In the genomic region with DNA sequence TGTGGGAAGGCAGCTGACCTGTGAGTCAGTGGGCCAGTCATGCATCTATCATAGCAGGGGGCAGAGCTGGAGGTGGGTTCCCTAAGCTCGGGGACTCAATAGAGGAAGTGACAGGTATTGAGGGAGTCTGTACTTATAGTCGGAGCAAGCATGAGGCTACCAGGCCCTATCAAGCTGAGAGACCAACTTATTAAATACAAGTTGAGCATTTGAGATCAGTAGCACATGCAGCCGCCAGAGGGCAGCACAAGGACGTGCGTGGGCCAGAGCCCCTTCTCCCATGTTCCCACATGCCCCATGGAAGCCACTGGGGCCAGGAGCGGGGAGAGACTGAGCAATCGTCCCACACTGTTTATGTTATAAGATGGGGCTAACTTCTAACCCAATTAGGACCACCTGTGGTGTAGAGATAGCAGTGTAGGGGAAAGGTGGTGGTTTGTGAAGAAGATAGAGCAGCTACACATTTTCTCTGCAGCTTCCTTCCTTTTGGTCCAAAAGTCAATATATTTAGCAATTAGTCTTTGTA, we compare ENCODE assay signal across 8 cellular contexts. TPM values are rescaled to one million over a fixed set of nuclear protein-coding genes. Genes with fewer than 3 reads are reported as not detected.
DNase-seq lines count a peak whose midpoint lies in the region; ATAC-seq and TF ChIP-seq lines count a peak whose summit lies in the region.

No MANE protein-coding gene starts in this region.

- TF ChIP-seq CTCF in GM06990 (IDR thresholded peaks at IDR 0.05; ENCODE audit: insufficient read depth, low read length, poor library complexity, severe bottlenecking) (peak; percentile 80), fibroblast of the aortic adventitia (IDR thresholded peaks at IDR 0.05; ENCODE audit: insufficient read depth, low read length) (peak; percentile 63), progenitor cell of endocrine pancreas (IDR thresholded peaks at IDR 0.05; ENCODE audit: unreplicated experiment) (peak; percentile 77)

- no peak overlapping the region for H3K4me3 Mint-ChIP-seq in progenitor cell of endocrine pancreas (ENCODE audit: low read depth)

- H3K36me3 ChIP-seq in GM06990 (ENCODE audit: control insufficient read depth, insufficient read depth, low read length): peaks cover 2% of the 10 kb centered on the region
- H3K36me3 ChIP-seq in NT2/D1 (ENCODE audit: insufficient read depth, insufficient read length, low read length): no peaks in the 10 kb centered on the region

- DNase-seq in GM06990 (ENCODE audit: extremely low read depth, insufficient read length) (peak; percentile 46), NT2/D1 (ENCODE audit: low read depth, low spot score) (peak; percentile 87), activated T-cell treated with anti-CD3 and anti-CD28 coated beads for 24 hours (ENCODE audit: low read depth) (peak; percentile 16), fibroblast of the aortic adventitia (ENCODE audit: low read depth) (peak; percentile 51), progenitor cell of endocrine pancreas (ENCODE audit: low spot score, unreplicated experiment) (peak; percentile 39), middle frontal gyrus (ENCODE audit: extremely low spot score, low spot score) (no peak), ureter (ENCODE audit: low spot score) (no peak)

- ATAC-seq in HG02642 (IDR thresholded peaks at IDR 0.05; ENCODE audit: poor library complexity, unreplicated experiment): peak; percentile 74

- H3K27me3 ChIP-seq in GM06990 (replicated peaks; ENCODE audit: control insufficient read depth, insufficient read depth, low read length) (no peaks in the 10 kb centered on the region), NT2/D1 (ENCODE audit: insufficient read depth, insufficient read length) (no peaks in the 10 kb centered on the region)

- no peaks in the 10 kb centered on the region for H3K27me3 Mint-ChIP-seq in progenitor cell of endocrine pancreas

- H3K27ac Mint-ChIP-seq in progenitor cell of endocrine pancreas: no peak overlapping the region

- H3K9me3 ChIP-seq in NT2/D1 (ENCODE audit: insufficient read depth, low read length): peaks cover 7% of the 10 kb centered on the region; the same call in 1 of the 2 replicates

- no peak overlapping the region for H3K9ac ChIP-seq in NT2/D1 (ENCODE audit: insufficient read length, low read depth)

- H3K4me3 ChIP-seq in GM06990 (replicated peaks; ENCODE audit: low read depth, low read length) (no peak overlapping the region), NT2/D1 (ENCODE audit: insufficient read length, low read depth) (no peak overlapping the region), fibroblast of the aortic adventitia (ENCODE audit: low read depth, low read length) (no peak overlapping the region)

- peaks cover 27% of the 10 kb centered on the region for H3K36me3 Mint-ChIP-seq in progenitor cell of endocrine pancreas (ENCODE audit: insufficient read depth)

- no peaks in the 10 kb centered on the region for H3K9me3 Mint-ChIP-seq in progenitor cell of endocrine pancreas (ENCODE audit: low read depth)

- no peaks in the 10 kb centered on the region for H3K4me1 ChIP-seq in NT2/D1 (ENCODE audit: insufficient read depth, insufficient read length)

- no peaks in the 10 kb centered on the region for H3K4me1 Mint-ChIP-seq in progenitor cell of endocrine pancreas (ENCODE audit: low read depth)

RNA-seq across cellular contexts. Expression of gene STK31, which starts 13.0 kb away (rescaled TPM):
- total RNA-seq in fibroblast of the aortic adventitia (ENCODE audit: low replicate concordance): 0.09 and 0.33 TPM in 2 replicates
- 1.3 and 1.6 TPM in 2 replicates for total RNA-seq in progenitor cell of endocrine pancreas
- total RNA-seq in ureter: 2.5 TPM

RNA-seq across cellular contexts. Expression of gene FAM221A, which starts 17.0 kb away (rescaled TPM):
- total RNA-seq in fibroblast of the aortic adventitia (ENCODE audit: low replicate concordance) (0.74 and 1.4 TPM in 2 replicates), progenitor cell of endocrine pancreas (34.4 and 37.1 TPM in 2 replicates), ureter (25.5 TPM)

Comparison
In these comparisons a context has a peak if more than half of its experiments do, and no peak if none do; other contexts are left out.
1. DNase-seq: peak in GM06990 (single experiment), NT2/D1 (single experiment), activated T-cell treated with anti-CD3 and anti-CD28 coated beads for 24 hours (single experiment), fibroblast of the aortic adventitia (single experiment) and progenitor cell of endocrine pancreas (single experiment); none in middle frontal gyrus (single experiment) and ureter (single experiment).
2. RNA of gene FAM221A, which starts 17.0 kb away (total RNA-seq): 34.4 to 37.1 TPM in progenitor cell of endocrine pancreas and 25.5 TPM in ureter (single experiment); 0.74 to 1.4 TPM in fibroblast of the aortic adventitia; every median in the first group is over 10 times any median in the second.
3. Peak in every context shown above with its lines, with median percentiles within 50 percentile points of each other: CTCF ChIP-seq.